ENCODE assay signal across 17 cellular contexts in the genomic region with DNA sequence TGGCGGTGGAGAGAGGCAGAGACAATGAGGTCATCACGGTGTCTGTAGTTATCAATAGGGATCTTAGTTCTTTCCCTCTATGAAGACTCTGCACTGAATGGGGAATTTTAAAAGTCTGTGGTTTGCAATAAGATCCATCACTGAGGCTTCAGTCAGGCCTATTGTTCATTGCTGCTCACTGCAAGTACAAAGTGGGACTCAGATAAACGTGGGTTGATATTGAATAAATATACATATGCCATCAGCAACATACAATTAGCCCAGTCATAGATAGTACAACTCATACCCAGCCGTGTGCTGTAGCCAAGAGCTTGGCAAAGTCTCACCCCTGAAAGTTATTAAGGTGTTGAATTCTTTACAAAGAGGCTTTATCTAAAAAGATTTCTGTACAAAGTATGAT.
DNase-seq lines count a peak whose midpoint lies in the region; ATAC-seq and TF ChIP-seq lines count a peak whose summit lies in the region.
"Had no signal": no experiment of that assay in that cellular context is flagged by ENCODE, and none has a peak within 500 bp of the region (broad histone marks: within the 10 kb centered on the region; RNA-seq: fewer than 3 reads in every experiment).

No MANE protein-coding gene starts in this region.

- in situ Hi-C loops in IMR-90 (cut with MboI; ENCODE audit: low sequenced_read_pairs) = no loop called here

- no peak overlapping the region for H2BK15ac ChIP-seq in IMR-90 (ENCODE audit: low read depth, low read length)

- no peak overlapping the region for H4K8ac ChIP-seq in IMR-90 (ENCODE audit: low read depth in 2 of 2, low read length in 2 of 2)

- no peak overlapping the region for H3K56ac ChIP-seq in IMR-90 (ENCODE audit: extremely low read depth, insufficient read depth, low read length)

- H2AFZ ChIP-seq in IMR-90 (replicated peaks; ENCODE audit: low read length, poor library complexity) = no peak overlapping the region

- H3K23ac ChIP-seq in IMR-90 (ENCODE audit: low read depth, low read length) = no peak overlapping the region

- no peak overlapping the region for H4K91ac ChIP-seq in IMR-90 (ENCODE audit: insufficient read depth, low read depth, low read length)

- no peak for TF ChIP-seq CTCF in IMR-90 (conservative IDR thresholded peaks at IDR 0.05; ENCODE audit: low read depth, low read length)

- no peaks in the 10 kb centered on the region for H3K27me3 ChIP-seq in IMR-90 (ENCODE audit: control insufficient read depth, insufficient read depth, low read length)
- no peaks in the 10 kb centered on the region for H3K27me3 ChIP-seq in SJCRH30

- POLR2A ChIA-PET in IMR-90 (lab: Charles Lee; ENCODE audit: unreplicated experiment) = no interaction called here

- no peak overlapping the region for H2BK20ac ChIP-seq in IMR-90 (ENCODE audit: low read depth, low read length)

- H2BK120ac ChIP-seq in IMR-90 (ENCODE audit: low read depth, low read length) = no peak overlapping the region

- no peak overlapping the region for H3K4ac ChIP-seq in IMR-90 (ENCODE audit: low read depth, low read length)

- H3K4me2 ChIP-seq in IMR-90 (ENCODE audit: low read depth, low read length) = no peak overlapping the region

- no peak overlapping the region for H3K9ac ChIP-seq in IMR-90 (ENCODE audit: low read depth, low read length)

- BruUV-seq in IMR-90 (replicated peaks; lab: Mats Ljungman, UMichigan) = no TSS peak

- no peaks in the 10 kb centered on the region for H3K9me3 ChIP-seq in IMR-90 (ENCODE audit: control insufficient read depth, insufficient read depth, low read length)
- H3K9me3 ChIP-seq in SJCRH30 (replicated peaks) = no peaks in the 10 kb centered on the region; the same call in 1 of the 2 replicates
- H3K9me3 ChIP-seq: HAP-1 had no signal

- intact Hi-C loops in IMR-90 (cut with micrococcal nuclease) = no loop called here

- DNase-seq in A172 (ENCODE audit: low spot score) (peak; percentile 31), IMR-90 (peak; percentile 70), amniotic epithelial cell (ENCODE audit: low read depth) (peak; percentile 9), islet precursor cell (peak; percentile 79), SJCRH30 (no peak), H4 (ENCODE audit: low spot score) (no peak), DMS153 treated with DMSO at 0.1 percent for 48 hours (lab: John Stamatoyannopoulos, UW; ENCODE audit: unreplicated experiment) (no peak)
- no peak for DNase-seq in activated naive CD4-positive, alpha-beta T cell (lab: John Stamatoyannopoulos, UW)
- DNase-seq: C1 segment of cervical spinal cord, COR-L47, EL, NCI-H187, NCI-H526 treated with DMSO at 0.1 percent for 48 hours, SIG-M5, SW 1271 had no signal

- CTCF ChIA-PET in IMR-90 (lab: Yijun Ruan, JAX) = interaction anchor here (1.0 kb wide), 1 partner anchor 353 kb away, joined by 4 read pairs; no protein-coding TSS in a partner anchor

- H3K4me3 ChIP-seq in IMR-90 (ENCODE audit: insufficient read depth, low read depth, low read length) (no peak overlapping the region), SJCRH30 (no peak overlapping the region)
- H3K4me3 ChIP-seq: HAP-1 had no signal

- WGBS in IMR-90 (ENCODE audit: extremely low coverage in 2 of 2, insufficient read length in 1 of 2), 2 experiments = no CpG with 5 or more reads among the region's 4 CpGs

- H3K4me1 ChIP-seq in IMR-90 (ENCODE audit: control insufficient read depth, insufficient read depth, low read length) (no peaks in the 10 kb centered on the region; the same call in 1 of the 2 replicates), SJCRH30 (no peaks in the 10 kb centered on the region; the same call in 1 of the 2 replicates)
- H3K4me1 ChIP-seq: HAP-1 had no signal

- no peak overlapping the region for H4K5ac ChIP-seq in IMR-90 (ENCODE audit: low read depth, low read length)

- H2BK5ac ChIP-seq in IMR-90 (ENCODE audit: low read depth, low read length, poor library complexity, severe bottlenecking) = no peak overlapping the region

- ATAC-seq in IMR-90 (ENCODE audit: low read depth) = no peak; the same call in 1 of the 2 replicates
- ATAC-seq: HepG2 had no signal

- no peak overlapping the region for H3K14ac ChIP-seq in IMR-90 (replicated peaks; ENCODE audit: low read depth, low read length)

- no peaks in the 10 kb centered on the region for H4K20me1 ChIP-seq in IMR-90 (ENCODE audit: insufficient read depth, low read length)

- dilution Hi-C loops in IMR-90 (cut with HindIII; ENCODE audit: low sequenced_read_pairs, unreplicated experiment) = no loop called here

- no peak overlapping the region for H2AK5ac ChIP-seq in IMR-90 (ENCODE audit: low read depth, low read length)

- TF ChIP-seq POLR2A in IMR-90 (IDR thresholded peaks at IDR 0.05; ENCODE audit: low read depth, low read length) = no peak

- no peak overlapping the region for H2AK9ac ChIP-seq in IMR-90 (replicated peaks; ENCODE audit: low read depth, low read length, poor library complexity)

- H3K27ac ChIP-seq in IMR-90 (ENCODE audit: insufficient read depth, low read length) (no peak overlapping the region), SJCRH30 (no peak overlapping the region)

- 0 out of 2 replicates have a peak, but pooled peaks cover 3% of the 10 kb centered on the region for H3K9me1 ChIP-seq in IMR-90 (ENCODE audit: insufficient read depth, low read length)

- H3K18ac ChIP-seq in IMR-90 (ENCODE audit: low read depth, low read length) = no peak overlapping the region

- H3K36me3 ChIP-seq in IMR-90 (ENCODE audit: control insufficient read depth, insufficient read depth, low read length) (no peaks in the 10 kb centered on the region), SJCRH30 (no peaks in the 10 kb centered on the region)
- H3K36me3 ChIP-seq: HAP-1 had no signal

- H3K79me1 ChIP-seq in IMR-90 (ENCODE audit: low read depth in 1 of 2, low read length in 2 of 2) = no peaks in the 10 kb centered on the region

- no peak for TF ChIP-seq RAD21 in IMR-90 (IDR thresholded peaks at IDR 0.05; ENCODE audit: low read length)

TF ChIP-seq in IMR-90, 13 proteins besides CTCF, POLR2A, EP300 and RAD21:
- TF ChIP-seq SMC3 (IDR thresholded peaks at IDR 0.05; ENCODE audit: low read depth, low read length) (no peak), RCOR1 (IDR thresholded peaks at IDR 0.05; ENCODE audit: insufficient replicate concordance, low read length) (no peak), RFX5 (IDR thresholded peaks at IDR 0.05; ENCODE audit: low read depth, low read length) (no peak), ELK1 (IDR thresholded peaks at IDR 0.05; ENCODE audit: borderline replicate concordance, low read depth, low read length) (no peak), MAFK (IDR thresholded peaks at IDR 0.05; ENCODE audit: low read depth, low read length) (no peak)

Comparison
In these comparisons a context has a peak if more than half of its experiments do, and no peak if none do; other contexts are left out.
1. DNase-seq: peak in A172 (single experiment), IMR-90 (single experiment), amniotic epithelial cell (single experiment) and islet precursor cell (single experiment); none in SJCRH30 (0 of 2), H4 (single experiment), activated naive CD4-positive, alpha-beta T cell (0 of 4) and DMS153 treated with DMSO at 0.1 percent for 48 hours (single experiment).